21 cellular contexts compared by ENCODE assay signal in genomic region chr1:4048921-4049320, GRCh38.
"Had no signal": no experiment of that assay in that cellular context is flagged by ENCODE, and none has a peak within 500 bp of the region (broad histone marks: within the 10 kb centered on the region; RNA-seq: fewer than 3 reads in every experiment).

No MANE protein-coding gene starts in this region.

- H3K9me3 ChIP-seq: colonic mucosa, esophagus muscularis mucosa, lower lobe of right lung, ovary, psoas muscle, sigmoid colon, testis, tibial artery had no signal

- H3K4me1 Mint-ChIP-seq: stimulated activated effector memory CD8-positive, alpha-beta T cell treated with anti-CD3 and anti-CD28 coated beads, Interleukin-12 subunit alpha, Interleukin-12 subunit beta, amount 100 ng/mL, for 72 hours had no signal

- H3K27ac Mint-ChIP-seq: natural killer cell treated with Interleukin-12 subunit alpha and Interleukin-12 subunit beta and Interleukin-15 and Interleukin-18, amount 100 ng/mL, for 72 hours; stimulated activated effector memory CD8-positive, alpha-beta T cell treated with anti-CD3 and anti-CD28 coated beads, Interleukin-12 subunit alpha, Interleukin-12 subunit beta, amount 100 ng/mL, for 72 hours; type B pancreatic cell had no signal

- H3K27me3 ChIP-seq: colonic mucosa, ovary, testis had no signal

- DNase-seq: colonic mucosa; dermis blood vessel endothelial cell; effector memory CD4-positive, alpha-beta T cell; foreskin melanocyte; left ventricle myocardium superior; lower lobe of right lung; ovary; posterior cingulate gyrus; psoas muscle; right cardiac atrium; sigmoid colon; stimulated activated CD4-positive, alpha-beta T cell treated with anti-CD3 and anti-CD28 coated beads, Interleukin-2, amount 100 ng/mL, for 24 hours; stimulated activated CD4-positive, alpha-beta T cell treated with anti-CD3 and anti-CD28 coated beads, Interleukin-4, amount 100 ng/mL, for 24 hours; stimulated activated naive CD8-positive, alpha-beta T cell treated with anti-CD3 and anti-CD28 coated beads, Interleukin-15, Interleukin-2, amounts not matched to agents 100 U/mL and 50 U/mL, for 24 hours; substantia nigra; testis; tibial artery had no signal

- H3K4me1 ChIP-seq: colonic mucosa, esophagus muscularis mucosa, lower lobe of right lung, psoas muscle, sigmoid colon, tibial artery had no signal

- H3K9me3 Mint-ChIP-seq: natural killer cell treated with Interleukin-12 subunit alpha and Interleukin-12 subunit beta and Interleukin-15 and Interleukin-18, amount 100 ng/mL, for 72 hours; stimulated activated effector memory CD8-positive, alpha-beta T cell treated with anti-CD3 and anti-CD28 coated beads, Interleukin-12 subunit alpha, Interleukin-12 subunit beta, amount 100 ng/mL, for 72 hours; type B pancreatic cell had no signal

- H3K4me3 Mint-ChIP-seq: natural killer cell treated with Interleukin-12 subunit alpha and Interleukin-12 subunit beta and Interleukin-15 and Interleukin-18, amount 100 ng/mL, for 72 hours; stimulated activated effector memory CD8-positive, alpha-beta T cell treated with anti-CD3 and anti-CD28 coated beads, Interleukin-12 subunit alpha, Interleukin-12 subunit beta, amount 100 ng/mL, for 72 hours; type B pancreatic cell had no signal

- H3K36me3 ChIP-seq: colonic mucosa, esophagus muscularis mucosa, lower lobe of right lung, ovary, sigmoid colon, tibial artery had no signal

- H3K36me3 Mint-ChIP-seq: natural killer cell treated with Interleukin-12 subunit alpha and Interleukin-12 subunit beta and Interleukin-15 and Interleukin-18, amount 100 ng/mL, for 72 hours; stimulated activated effector memory CD8-positive, alpha-beta T cell treated with anti-CD3 and anti-CD28 coated beads, Interleukin-12 subunit alpha, Interleukin-12 subunit beta, amount 100 ng/mL, for 72 hours; type B pancreatic cell had no signal

- H3K27ac ChIP-seq: colonic mucosa, esophagus muscularis mucosa, lower lobe of right lung, ovary, psoas muscle, sigmoid colon, testis, tibial artery had no signal

- H3K4me3 ChIP-seq: colonic mucosa, esophagus muscularis mucosa, lower lobe of right lung, ovary, psoas muscle, sigmoid colon, testis, tibial artery had no signal

- ATAC-seq: left ventricle myocardium superior; lower lobe of right lung; natural killer cell treated with Interleukin-12 subunit alpha and Interleukin-12 subunit beta and Interleukin-15 and Interleukin-18, amount 100 ng/mL, for 72 hours; psoas muscle; right cardiac atrium; stimulated activated effector memory CD8-positive, alpha-beta T cell treated with anti-CD3 and anti-CD28 coated beads, Interleukin-12 subunit alpha, Interleukin-12 subunit beta, amount 100 ng/mL, for 72 hours; stimulated activated naive CD8-positive, alpha-beta T cell treated with anti-CD3 and anti-CD28 coated beads, Interleukin-15, Interleukin-2, amounts not matched to agents 100 U/mL and 50 U/mL, for 24 hours had no signal
